Comparison of ENCODE assay signal across 25 cellular contexts in the genomic region with DNA sequence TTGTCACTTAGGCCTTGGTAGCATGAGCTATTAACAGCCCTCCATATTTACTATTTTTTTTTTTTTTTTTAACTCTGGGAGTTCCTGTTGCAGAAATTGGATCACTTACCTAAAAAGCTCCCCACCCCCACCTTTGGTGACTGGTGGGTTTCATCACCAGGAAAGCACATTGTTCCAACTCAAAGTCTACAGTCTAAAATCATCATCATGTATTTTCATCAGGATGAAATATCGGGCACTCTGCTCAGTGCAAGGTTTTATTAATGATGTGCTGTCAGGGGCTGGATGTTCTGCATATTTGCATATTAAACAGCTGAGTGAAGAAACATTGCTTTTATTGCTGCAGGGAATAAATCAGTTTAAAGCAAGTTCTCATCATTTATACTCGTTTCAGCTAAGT.
"Had no signal": no experiment of that assay in that cellular context is flagged by ENCODE, and none has a peak within 500 bp of the region (broad histone marks: within the 10 kb centered on the region; RNA-seq: fewer than 3 reads in every experiment).

No MANE protein-coding gene starts in this region.

- H3K27ac ChIP-seq: cardiac muscle cell, colonic mucosa, gastrocnemius medialis, neural progenitor cell, parathyroid adenoma, psoas muscle, tibial nerve had no signal

- H3K4me1 ChIP-seq: colonic mucosa, gastrocnemius medialis, psoas muscle, tibial nerve had no signal

- H3K36me3 ChIP-seq: cardiac muscle cell, colonic mucosa, gastrocnemius medialis, neural progenitor cell, tibial nerve had no signal

- H3K4me3 ChIP-seq: cardiac muscle cell, colonic mucosa, gastrocnemius medialis, neural progenitor cell, psoas muscle, tibial nerve had no signal

- H2AFZ ChIP-seq: neural progenitor cell, parathyroid adenoma had no signal

- H3K9me3 ChIP-seq: colonic mucosa, gastrocnemius medialis, psoas muscle, tibial nerve had no signal

- H3K27me3 ChIP-seq: cardiac muscle cell, colonic mucosa, gastrocnemius medialis, neural progenitor cell, tibial nerve had no signal

- H3K9ac ChIP-seq: neural progenitor cell, parathyroid adenoma had no signal

- DNase-seq: activated CD4-positive, alpha-beta T cell treated with anti-CD3 and anti-CD28 coated beads for 1 hour; activated CD8-positive, alpha-beta memory T cell treated with anti-CD3 and anti-CD28 coated beads, Interleukin-2, amount 10 ng/mL, durations not matched to agents 7 days and 5 days; activated CD8-positive, alpha-beta T cell treated with anti-CD3 and anti-CD28 coated beads, Interleukin-2, amount 10 ng/mL, durations not matched to agents 7 days and 5 days; activated naive CD8-positive, alpha-beta T cell treated with anti-CD3 and anti-CD28 coated beads, Interleukin-2, amount 50 U/mL, for 24 hours; activated T-cell treated with anti-CD3 and anti-CD28 coated beads, Interleukin-2, amount 50 U/mL, for 48 hours; cerebellar nuclear complex; colonic mucosa; effector CD8-positive, alpha-beta T cell; gastrocnemius medialis; glutamatergic neuron; islet precursor cell; left ventricle myocardium superior; midbrain; naive thymus-derived CD4-positive, alpha-beta T cell; occipital lobe; psoas muscle; right cardiac atrium; stimulated activated CD4-positive, alpha-beta T cell treated with anti-CD3 and anti-CD28 coated beads, Interleukin-2, amount 100 ng/mL, for 48 hours; stimulated activated naive CD4-positive, alpha-beta T cell treated with Interleukin-2 at 50 U/mL for 16 hours; T-helper 17 cell had no signal

- ATAC-seq: activated CD8-positive, alpha-beta memory T cell treated with anti-CD3 and anti-CD28 coated beads, Interleukin-2, amount 10 ng/mL, durations not matched to agents 7 days and 5 days; activated CD8-positive, alpha-beta T cell treated with anti-CD3 and anti-CD28 coated beads, Interleukin-2, amount 10 ng/mL, durations not matched to agents 7 days and 5 days; activated naive CD8-positive, alpha-beta T cell treated with anti-CD3 and anti-CD28 coated beads, Interleukin-2, amount 50 U/mL, for 24 hours; gastrocnemius medialis; left ventricle myocardium superior; naive thymus-derived CD4-positive, alpha-beta T cell; psoas muscle; right cardiac atrium; T-helper 17 cell; WTC11 had no signal

- H3K79me2 ChIP-seq: parathyroid adenoma had no signal
